Comparison of ENCODE assay signal across 8 cellular contexts in genomic region chr9:70405808-70406445, GRCh38. TPM values are rescaled to one million over a fixed set of nuclear protein-coding genes. Genes with fewer than 3 reads are reported as not detected.
A peak's percentile ranks its signal among the peaks of the same experiment; 100 is the strongest.
DNase-seq lines count a peak whose midpoint lies in the region; ATAC-seq and TF ChIP-seq lines count a peak whose summit lies in the region.

No MANE protein-coding gene starts in this region.

- H3K27me3 ChIP-seq in BLaER1 treated with 17β-estradiol and CSF1 and Interleukin-3, amounts not matched to agents 10 nM and 100 nM: no peaks in the 10 kb centered on the region; a peak in 1 of 22 replicates
- H3K27me3 ChIP-seq in lung (ENCODE audit: control insufficient read depth, insufficient read depth): no peaks in the 10 kb centered on the region

- H3K4me3 Mint-ChIP-seq in T-cell: peak overlapping the region; percentile 65 to 82 (median 76)

- peak overlapping the region; percentile 95 for H3K27ac Mint-ChIP-seq in T-cell

- peaks cover 44 to 85% (median 57%) of the 10 kb centered on the region in 10 experiments for H3K4me1 ChIP-seq in BLaER1 treated with 17β-estradiol and CSF1 and Interleukin-3, amounts not matched to agents 10 nM and 100 nM
- peaks cover 26 to 52% of the 10 kb centered on the region in 2 donors for H3K4me1 ChIP-seq in lung (ENCODE audit: control insufficient read depth in 2 of 2, insufficient read depth in 2 of 2, low read length in 2 of 2)

- peaks cover 80 to 86% (median 82%) of the 10 kb centered on the region in 3 donors for H3K4me1 Mint-ChIP-seq in T-cell

- no peak for TF ChIP-seq CTCF in lung (IDR thresholded peaks at IDR 0.05; ENCODE audit: control extremely low read depth, extremely low read depth)

- POLR2A ChIA-PET in T-cell (lab: Charles Lee): interaction anchor here in 1 of 2 donors (0.6 kb wide), 1 partner anchor 79 kb away, joined by 4 read pairs; no protein-coding TSS in a partner anchor

- peaks cover 0 to 7% (median 0%) of the 10 kb centered on the region in 11 experiments; a peak in 1 of 22 replicates for H3K36me3 ChIP-seq in BLaER1 treated with 17β-estradiol and CSF1 and Interleukin-3, amounts not matched to agents 10 nM and 100 nM
- H3K36me3 ChIP-seq in lung (ENCODE audit: control insufficient read depth in 2 of 2, insufficient read depth in 2 of 2, low read length in 2 of 2): no peaks in the 10 kb centered on the region

- peak overlapping the region; percentile 46 to 75 (median 66) for H3K9ac ChIP-seq in BLaER1 treated with 17β-estradiol and CSF1 and Interleukin-3, amounts not matched to agents 10 nM and 100 nM

- DNase-seq in T-cell: no peak
- DNase-seq in lung (ENCODE audit: low spot score): no peak
- no peak for DNase-seq in NCI-H69 (lab: John Stamatoyannopoulos, UW)
- no peak for DNase-seq in SW480 (ENCODE audit: low spot score)
- DNase-seq in NOMO-1 treated with DMSO at 0.1 percent for 48 hours (lab: John Stamatoyannopoulos, UW; ENCODE audit: unreplicated experiment): no peak
- no peak for DNase-seq in activated CD8-positive, alpha-beta memory T cell treated with anti-CD3 and anti-CD28 coated beads, Interleukin-2, amount 50 U/mL, for 48 hours

- H4K20me1 ChIP-seq in BLaER1 treated with 17β-estradiol and CSF1 and Interleukin-3, amounts not matched to agents 10 nM and 100 nM: peaks cover 3 to 95% (median 19%) of the 10 kb centered on the region in 11 experiments; a peak in 15 of 22 replicates

- no peaks in the 10 kb centered on the region for H3K9me3 ChIP-seq in BLaER1 treated with 17β-estradiol and CSF1 and Interleukin-3, amounts not matched to agents 10 nM and 100 nM (replicated peaks in 1 of 11)
- H3K9me3 ChIP-seq in lung (ENCODE audit: control insufficient read depth in 2 of 2, insufficient read depth in 1 of 2, low read length in 1 of 2): no peaks in the 10 kb centered on the region

- H3K27ac ChIP-seq in BLaER1 treated with 17β-estradiol and CSF1 and Interleukin-3, amounts not matched to agents 10 nM and 100 nM: peak overlapping the region; percentile 25 to 87 (median 81); a peak in 21 of 22 replicates
- H3K27ac ChIP-seq in lung (ENCODE audit: low read depth in 1 of 2, low read length in 1 of 2): peak overlapping the region; percentile 65 to 89

- no peaks in the 10 kb centered on the region for H3K27me3 Mint-ChIP-seq in T-cell

- peak overlapping the region; percentile 69 to 85 (median 76) for H3K4me2 ChIP-seq in BLaER1 treated with 17β-estradiol and CSF1 and Interleukin-3, amounts not matched to agents 10 nM and 100 nM

- H3K4me3 ChIP-seq in BLaER1 treated with 17β-estradiol and CSF1 and Interleukin-3, amounts not matched to agents 10 nM and 100 nM: 0 out of 20 replicates have a peak overlapping the region, but pooled peaks of 1 of the 10 experiments have one; percentile 26
- H3K4me3 ChIP-seq in lung: no peak overlapping the region

- ATAC-seq in GM21526 (IDR thresholded peaks at IDR 0.05; ENCODE audit: low FRiP score, unreplicated experiment): peak; percentile 11
- peak in 1 of 4 experiments; percentile 11 for ATAC-seq in T-cell (replicated peaks in 1 of 4)
- ATAC-seq in lung (ENCODE audit: insufficient read depth, low FRiP score): no peak

- 80 to 89% methylated on average over 3 of the region's 3 CpGs for WGBS in lung, 2 donors

- peaks cover 3% of the 10 kb centered on the region for H3K36me3 Mint-ChIP-seq in T-cell

- no peaks in the 10 kb centered on the region for H3K9me3 Mint-ChIP-seq in T-cell

- CTCF ChIA-PET in T-cell (lab: Charles Lee): interaction anchor here in 1 of 2 donors (0.6 to 0.7 kb wide), 3 partner anchors 18 to 1390 kb away, joined by 3 read pairs; no protein-coding TSS in a partner anchor

RNA-seq across cellular contexts. Expression of gene KLF9, which starts 8.5 kb away (rescaled TPM):
- 10 to 100 TPM; 21.7 to 91.7 (median 23.6) TPM for total RNA-seq in T-cell
- total RNA-seq in lung: 10 to 100 TPM; 34.8 to 61.5 TPM
- polyA plus RNA-seq in lung: 10 to 100 TPM; 16.0 to 49.8 TPM
